8 cellular contexts compared by ENCODE assay signal in genomic region chr15:75198560-75199346, GRCh38. TPM values are rescaled to one million over a fixed set of nuclear protein-coding genes. Genes with fewer than 3 reads are reported as not detected.
DNase-seq lines count a peak whose midpoint lies in the region; ATAC-seq and TF ChIP-seq lines count a peak whose summit lies in the region.

No MANE protein-coding gene starts in this region.

- H3K4me1 ChIP-seq in ES-I3 (ENCODE audit: insufficient read depth, low read length) (peaks cover 32% of the 10 kb centered on the region), HEK293 (ENCODE audit: control insufficient read depth, insufficient read depth, low read length) (peaks cover 9% of the 10 kb centered on the region), SJCRH30 (peaks cover 28% of the 10 kb centered on the region), left lung (peaks cover 10 to 46% of the 10 kb centered on the region in 2 donors)

- DNase-seq in SJCRH30 (peak; percentile 57 to 73), immature natural killer cell (peak; percentile 75 to 80 (median 75)), left lung (no peak)

- TF ChIP-seq CTCF in HEK293 (tag by site-specific recombination; IDR thresholded peaks at IDR 0.05): no peak
- TF ChIP-seq CTCF in left lung (IDR thresholded peaks at IDR 0.05): no peak

- H3K9ac ChIP-seq in ES-I3 (ENCODE audit: low read depth, low read length): peak overlapping the region; percentile 32; the same call in 1 of the 2 replicates

- H3K4me1 Mint-ChIP-seq in immature natural killer cell: peaks cover 41 to 45% of the 10 kb centered on the region in 2 donors

- POLR2A ChIA-PET in HEK293 (lab: Yijun Ruan, JAX): interaction anchor here (0.5 to 1.3 kb wide), 7 partner anchors 8 to 175 kb away, joined by 3 to 6 read pairs (median 3); partner anchors contain the start of gene PPCDC

- no peaks in the 10 kb centered on the region for H3K9me3 Mint-ChIP-seq in immature natural killer cell

- peaks cover 6 to 7% (median 7%) of the 10 kb centered on the region in 3 donors for H3K27me3 Mint-ChIP-seq in immature natural killer cell (ENCODE audit: low read depth in 3 of 3)

- H3K27ac ChIP-seq in HEK293 (ENCODE audit: extremely low read depth, low read depth, low read length) (no peak overlapping the region; the same call in 1 of the 2 replicates), SJCRH30 (no peak overlapping the region), left lung (no peak overlapping the region)

- H3K4me3 Mint-ChIP-seq in immature natural killer cell: peak overlapping the region; percentile 55 to 73 (median 68)

- H3K36me3 ChIP-seq in ES-I3 (ENCODE audit: insufficient read depth, low read length) (no peaks in the 10 kb centered on the region), HEK293 (ENCODE audit: control insufficient read depth in 2 of 2, insufficient read depth in 1 of 2, low read length in 2 of 2) (no peaks in the 10 kb centered on the region), SJCRH30 (no peaks in the 10 kb centered on the region), left lung (no peaks in the 10 kb centered on the region)

- CTCF ChIA-PET in HEK293 (lab: Yijun Ruan, JAX): interaction anchor here (1.4 to 1.9 kb wide), 2 partner anchors 156 to 169 kb away, joined by 3 to 6 read pairs; no protein-coding TSS in a partner anchor

- H3K27me3 ChIP-seq in SJCRH30 (no peaks in the 10 kb centered on the region; the same call in none of the 2 replicates), left lung (peaks cover 0 to 15% of the 10 kb centered on the region in 2 donors)

- H3K9me3 ChIP-seq in ES-I3 (ENCODE audit: control insufficient read depth, insufficient read depth, low read length) (no peaks in the 10 kb centered on the region), HEK293 (ENCODE audit: control insufficient read depth, insufficient read depth, low read depth, low read length) (no peaks in the 10 kb centered on the region), SJCRH30 (replicated peaks) (no peaks in the 10 kb centered on the region), left lung (no peaks in the 10 kb centered on the region)

- H3K4me3 ChIP-seq in HEK293 (ENCODE audit: low read depth, low read length): no peak overlapping the region
- no peak overlapping the region for H3K4me3 ChIP-seq in SJCRH30
- H3K4me3 ChIP-seq in left lung: no peak overlapping the region

- no peaks in the 10 kb centered on the region for H3K36me3 Mint-ChIP-seq in immature natural killer cell

- intact Hi-C loops in left lung (cut with DNase I): loop anchor here in 1 of 2 donors (10.0 kb wide), 1 partner anchor 84 kb away; no protein-coding TSS in a partner anchor

- ATAC-seq in GM21447 (IDR thresholded peaks at IDR 0.05; ENCODE audit: unreplicated experiment): no peak
- no peak for ATAC-seq in left lung
- no peak for ATAC-seq in HG03571 (IDR thresholded peaks at IDR 0.05; ENCODE audit: unreplicated experiment)
- no peak for ATAC-seq in GM21529 (IDR thresholded peaks at IDR 0.05; ENCODE audit: unreplicated experiment)

- peak overlapping the region; percentile 66 to 89 (median 84) for H3K27ac Mint-ChIP-seq in immature natural killer cell

TF ChIP-seq in HEK293, 187 proteins besides CTCF, POLR2A, EP300 and RAD21 (continues in another document):
- no peak for TF ChIP-seq ZSCAN16 (tag by site-specific recombination; IDR thresholded peaks at IDR 0.05)
- TF ChIP-seq ZNF366 (tag by site-specific recombination; conservative IDR thresholded peaks at IDR 0.05): peak; percentile 59
- TF ChIP-seq ZBTB10 (tag by site-specific recombination; IDR thresholded peaks at IDR 0.05): no peak
- TF ChIP-seq ZNF302 (tag by site-specific recombination; IDR thresholded peaks at IDR 0.05; ENCODE audit: low read depth): no peak
- peak; percentile 86 for TF ChIP-seq SP2 (tag by site-specific recombination; IDR thresholded peaks at IDR 0.05)
- TF ChIP-seq ZXDB (tag by site-specific recombination; IDR thresholded peaks at IDR 0.05): 0 out of 2 replicates have a peak, but pooled peaks have one; percentile 14
- TF ChIP-seq ZNF221 (tag by site-specific recombination; IDR thresholded peaks at IDR 0.05; ENCODE audit: borderline replicate concordance): no peak
- peak; percentile 90 for TF ChIP-seq ZNF664 (tag by site-specific recombination; IDR thresholded peaks at IDR 0.05)
- no peak for TF ChIP-seq ZNF561 (tag by site-specific recombination; IDR thresholded peaks at IDR 0.05; ENCODE audit: borderline replicate concordance)
- TF ChIP-seq ZNF654 (tag by site-specific recombination; IDR thresholded peaks at IDR 0.05; ENCODE audit: low read depth): no peak
- TF ChIP-seq PRDM10 (tag by site-specific recombination; IDR thresholded peaks at IDR 0.05): peak; percentile 52
- TF ChIP-seq ZBTB44 (tag by site-specific recombination; IDR thresholded peaks at IDR 0.05): peak; percentile 95
- peak; percentile 43; the same call in 1 of the 2 replicates for TF ChIP-seq SP3 (tag by site-specific recombination; IDR thresholded peaks at IDR 0.05)

RNA-seq across cellular contexts. Expression of gene C15orf39, which starts 2.9 kb away (rescaled TPM):
- 19.6 and 21.1 TPM in 2 replicates for total RNA-seq in SJCRH30 (2014; rRNA removed; shearing (Covaris generic))
- 10 to 100 TPM in 1 of 3 donors, 1 to 10 TPM in 2; 3.8 to 14.0 (median 4.7) TPM for polyA plus RNA-seq in immature natural killer cell
- total RNA-seq in left lung: 10 to 100 TPM; 19.9 to 35.7 TPM

RNA-seq across cellular contexts. Expression of gene GOLGA6C, which starts 59.4 kb away (rescaled TPM):
- not detected in 2 replicates for total RNA-seq in SJCRH30 (2014; rRNA removed; shearing (Covaris generic))
- not detected for polyA plus RNA-seq in immature natural killer cell
- total RNA-seq in left lung: not detected

Comparison
In these comparisons a context has a peak if more than half of its experiments do, and no peak if none do; other contexts are left out.
1. DNase-seq: peak in SJCRH30 (2 of 2) and immature natural killer cell (3 of 3); none in left lung (0 of 2).